Comparison of ENCODE assay signal across 1 cellular context in genomic region chr19:12806242-12807131, GRCh38.
TF ChIP-seq lines count a peak whose summit lies in the region.

RNASEH2A (plus strand) TSS chr19:12806584; CDS start chr19:12806674, 90 bp downstream.

TF ChIP-seq in K562, 482 proteins besides CTCF, POLR2A, EP300 and RAD21 (continued from another document and continues in another):
- TF ChIP-seq PRDM10 (IDR thresholded peaks at IDR 0.05; ENCODE audit: partially characterized antibody) (peak; percentile 98), ZNF511 (CRISPR knock-in tag; IDR thresholded peaks at IDR 0.05) (peak; percentile 38; the same call in 1 of the 2 replicates), ZNF324 (CRISPR knock-in tag; IDR thresholded peaks at IDR 0.05) (no peak), MCM2 (IDR thresholded peaks at IDR 0.05; ENCODE audit: low read depth) (no peak), SRSF1 (IDR thresholded peaks at IDR 0.05; ENCODE audit: low read depth, low read length) (no peak), ETS1 (conservative IDR thresholded peaks at IDR 0.05; ENCODE audit: control insufficient read depth, low read depth, low read length) (peak; percentile 87), HMG20B (CRISPR knock-in tag; IDR thresholded peaks at IDR 0.05) (no peak), E2F6 (IDR thresholded peaks at IDR 0.05; ENCODE audit: borderline replicate concordance in 1 of 2, extremely low read depth in 1 of 2, insufficient read depth in 1 of 2, insufficient read length in 1 of 2, low read depth in 1 of 2, low read length in 1 of 2, poor library complexity in 1 of 2, severe bottlenecking in 1 of 2) (peak; percentile 95 to 98), KLF13 (tag; IDR thresholded peaks at IDR 0.05; ENCODE audit: borderline replicate concordance, low read depth) (0 out of 2 replicates have a peak, but pooled peaks have one; percentile 56), SAFB2 (IDR thresholded peaks at IDR 0.05; ENCODE audit: borderline replicate concordance, low read depth, low read length, severe bottlenecking) (no peak), RREB1 (CRISPR knock-in tag; IDR thresholded peaks at IDR 0.05) (no peak), ZSCAN29 (IDR thresholded peaks at IDR 0.05) (no peak), POLR2H (tag; IDR thresholded peaks at IDR 0.05; ENCODE audit: low read depth) (no peak; the same call in 1 of the 2 replicates), ZNF121 (CRISPR knock-in tag; conservative IDR thresholded peaks at IDR 0.05) (no peak), KAT7 (CRISPR knock-in tag; IDR thresholded peaks at IDR 0.05; ENCODE audit: borderline replicate concordance) (peak; percentile 88), NR0B1 (IDR thresholded peaks at IDR 0.05; ENCODE audit: partially characterized antibody) (no peak), ZBTB17 (CRISPR knock-in tag; IDR thresholded peaks at IDR 0.05) (0 out of 2 replicates have a peak, but pooled peaks have one; percentile 26), ESRRA (IDR thresholded peaks at IDR 0.05; ENCODE audit: borderline replicate concordance, low read depth) (peak; percentile 42; the same call in 1 of the 2 replicates), POLR2G (IDR thresholded peaks at IDR 0.05; ENCODE audit: low read depth, low read length) (peak; percentile 97), GMEB1 (CRISPR knock-in tag; IDR thresholded peaks at IDR 0.05) (peak; percentile 100), CC2D1A (IDR thresholded peaks at IDR 0.05) (no peak), ZMIZ1 (IDR thresholded peaks at IDR 0.05; ENCODE audit: low read depth in 2 of 2, low read length in 2 of 2) (no peak), ZNF274 (IDR thresholded peaks at IDR 0.05; ENCODE audit: borderline replicate concordance, low read depth, low read length) (no peak), USF2 (CRISPR knock-in tag; IDR thresholded peaks at IDR 0.05) (no peak), MED1 (CRISPR knock-in tag; IDR thresholded peaks at IDR 0.05; ENCODE audit: borderline replicate concordance) (no peak), ZBTB26 (CRISPR knock-in tag; IDR thresholded peaks at IDR 0.05) (no peak), TFAP4 (CRISPR knock-in tag; IDR thresholded peaks at IDR 0.05; ENCODE audit: borderline replicate concordance) (peak; percentile 98), HES1 (IDR thresholded peaks at IDR 0.05; ENCODE audit: low read depth) (no peak), ZNF239 (CRISPR knock-in tag; IDR thresholded peaks at IDR 0.05) (no peak), ZNF253 (CRISPR knock-in tag; conservative IDR thresholded peaks at IDR 0.05) (no peak), NUFIP1 (IDR thresholded peaks at IDR 0.05; ENCODE audit: partially characterized antibody) (no peak), ZNF174 (CRISPR knock-in tag; IDR thresholded peaks at IDR 0.05) (no peak)
